In genomic region chr13:20590568-20590967, GRCh38 we compare ENCODE assay signal across 1 cellular context.
TF ChIP-seq lines count a peak whose summit lies in the region.

No MANE protein-coding gene starts in this region.

TF ChIP-seq in HEK293, 187 proteins besides CTCF, POLR2A, EP300 and RAD21 (continued from another document):
- TF ChIP-seq PRDM10 (tag by site-specific recombination; IDR thresholded peaks at IDR 0.05): 0 out of 2 replicates have a peak, but pooled peaks have one; percentile 37
- no peak for TF ChIP-seq ZNF132 (tag by site-specific recombination; IDR thresholded peaks at IDR 0.05; ENCODE audit: borderline replicate concordance)
